1 cellular context compared by ENCODE assay signal in the genomic region with DNA sequence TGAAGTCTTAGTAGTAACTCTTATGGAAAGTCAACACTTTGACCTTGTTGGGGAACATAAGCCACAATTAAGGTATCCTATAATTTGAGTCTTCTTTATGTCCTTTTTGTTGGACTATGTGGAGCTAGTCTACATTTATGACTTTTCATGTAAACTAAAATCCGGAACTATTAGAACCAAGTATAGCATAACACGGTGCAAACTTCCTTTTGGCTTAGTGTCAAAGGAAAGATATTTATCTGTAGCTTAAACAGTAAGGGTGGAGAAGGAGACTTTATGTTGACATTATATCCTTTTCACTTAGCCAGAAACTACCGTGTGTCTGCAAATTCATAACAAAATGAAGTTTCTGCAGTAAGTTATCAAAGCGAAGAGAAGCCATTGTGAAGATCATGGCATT.
TF ChIP-seq lines count a peak whose summit lies in the region.

No MANE protein-coding gene starts in this region.

TF ChIP-seq in K562, 482 proteins besides CTCF, POLR2A, EP300 and RAD21:
- 0 out of 4 replicates have a peak, but pooled peaks of 1 of the 2 experiments have one; percentile 39 for TF ChIP-seq SRF (CRISPR knock-in tag; IDR thresholded peaks at IDR 0.05)
- TF ChIP-seq FOXJ2 (tag; IDR thresholded peaks at IDR 0.05): no peak
- no peak for TF ChIP-seq ZBTB5 (IDR thresholded peaks at IDR 0.05)
- no peak for TF ChIP-seq CBFA2T3 (IDR thresholded peaks at IDR 0.05)
- TF ChIP-seq ZSCAN32 (CRISPR knock-in tag; IDR thresholded peaks at IDR 0.05): no peak
- TF ChIP-seq NFIC (IDR thresholded peaks at IDR 0.05): peak; percentile 64
- no peak for TF ChIP-seq TCF7 (IDR thresholded peaks at IDR 0.05; ENCODE audit: borderline replicate concordance)
- TF ChIP-seq HMGN3 (IDR thresholded peaks at IDR 0.05; ENCODE audit: borderline replicate concordance, extremely low read depth, insufficient read length, low read depth, low read length): no peak
- peak; percentile 18; the same call in 1 of the 2 replicates for TF ChIP-seq SMARCE1 (IDR thresholded peaks at IDR 0.05)
- TF ChIP-seq ZBTB11 (CRISPR knock-in tag; IDR thresholded peaks at IDR 0.05): peak in 1 of 3 experiments; percentile 69; a peak in 2 of 6 replicates
- TF ChIP-seq ZNF140 (CRISPR knock-in tag; IDR thresholded peaks at IDR 0.05): no peak
- TF ChIP-seq BCL6 (CRISPR knock-in tag; IDR thresholded peaks at IDR 0.05): no peak
- no peak for TF ChIP-seq RAD51 (IDR thresholded peaks at IDR 0.05; ENCODE audit: borderline replicate concordance, low read depth)
- TF ChIP-seq DPF2 (IDR thresholded peaks at IDR 0.05): peak; percentile 27; the same call in 1 of the 2 replicates
- no peak for TF ChIP-seq ZBTB17 (CRISPR knock-in tag; IDR thresholded peaks at IDR 0.05)
- TF ChIP-seq ZBTB43 (CRISPR knock-in tag; IDR thresholded peaks at IDR 0.05): no peak
- TF ChIP-seq REST (CRISPR knock-in tag; IDR thresholded peaks at IDR 0.05; ENCODE audit: low read depth): no peak
- TF ChIP-seq TFAP4 (CRISPR knock-in tag; IDR thresholded peaks at IDR 0.05; ENCODE audit: borderline replicate concordance): no peak
- TF ChIP-seq TEAD2 (tag; IDR thresholded peaks at IDR 0.05): no peak
- TF ChIP-seq, protein P1, sequence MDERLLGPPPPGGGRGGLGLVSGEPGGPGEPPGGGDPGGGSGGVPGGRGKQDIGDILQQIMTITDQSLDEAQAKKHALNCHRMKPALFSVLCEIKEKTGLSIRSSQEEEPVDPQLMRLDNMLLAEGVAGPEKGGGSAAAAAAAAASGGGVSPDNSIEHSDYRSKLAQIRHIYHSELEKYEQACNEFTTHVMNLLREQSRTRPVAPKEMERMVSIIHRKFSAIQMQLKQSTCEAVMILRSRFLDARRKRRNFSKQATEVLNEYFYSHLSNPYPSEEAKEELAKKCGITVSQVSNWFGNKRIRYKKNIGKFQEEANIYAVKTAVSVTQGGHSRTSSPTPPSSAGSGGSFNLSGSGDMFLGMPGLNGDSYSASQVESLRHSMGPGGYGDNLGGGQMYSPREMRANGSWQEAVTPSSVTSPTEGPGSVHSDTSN (CRISPR knock-in tag; IDR thresholded peaks at IDR 0.05; ENCODE audit: low read depth): no peak
- TF ChIP-seq, protein P1 (tag; conservative IDR thresholded peaks at IDR 0.05; ENCODE audit: low read depth): no peak
- TF ChIP-seq SMAD2 (IDR thresholded peaks at IDR 0.05; ENCODE audit: low read depth, low read length): no peak
- TF ChIP-seq CREB1 (IDR thresholded peaks at IDR 0.05): no peak
- no peak for TF ChIP-seq CREB1 (CRISPR knock-in tag; IDR thresholded peaks at IDR 0.05)
- TF ChIP-seq HNRNPLL (IDR thresholded peaks at IDR 0.05; ENCODE audit: low read depth, low read length, poor library complexity, severe bottlenecking): no peak
- TF ChIP-seq ZNF584 (CRISPR knock-in tag; IDR thresholded peaks at IDR 0.05; ENCODE audit: low read depth): no peak
- TF ChIP-seq E2F6 (IDR thresholded peaks at IDR 0.05; ENCODE audit: borderline replicate concordance in 1 of 2, extremely low read depth in 1 of 2, insufficient read depth in 1 of 2, insufficient read length in 1 of 2, low read depth in 1 of 2, low read length in 1 of 2, poor library complexity in 1 of 2, severe bottlenecking in 1 of 2): no peak
- TF ChIP-seq RFX1 (IDR thresholded peaks at IDR 0.05): no peak
- TF ChIP-seq RNF2 (IDR thresholded peaks at IDR 0.05): no peak
- no peak for TF ChIP-seq SRSF3 (IDR thresholded peaks at IDR 0.05; ENCODE audit: insufficient read depth, low read length)
TF ChIP-seq in K562: peak in this region for 5.
